Comparison of ENCODE assay signal across 8 cellular contexts in genomic region chr12:42236017-42236416, GRCh38. TPM values are rescaled to one million over a fixed set of nuclear protein-coding genes. Genes with fewer than 3 reads are reported as not detected.
DNase-seq lines count a peak whose midpoint lies in the region; ATAC-seq and TF ChIP-seq lines count a peak whose summit lies in the region.

No MANE protein-coding gene starts in this region.

- ATAC-seq in T-helper 17 cell = no peak

- H3K27ac ChIP-seq in skeletal muscle tissue (ENCODE audit: low read depth, low read length) = peak overlapping the region; percentile 76

- H3K4me3 Mint-ChIP-seq in T-helper 17 cell (peak overlapping the region; percentile 68), glutamatergic neuron (ENCODE audit: unreplicated experiment) (peak overlapping the region; percentile 80)

- in situ Hi-C loops in HAP-1 (cut with MboI; ENCODE audit: low sequenced_read_pairs) = no loop called here

- peaks cover 15% of the 10 kb centered on the region for H3K9me3 Mint-ChIP-seq in glutamatergic neuron (ENCODE audit: unreplicated experiment)

- peak overlapping the region; percentile 9 for H3K4me3 ChIP-seq in GM06990 (replicated peaks; ENCODE audit: low read depth, low read length)
- H3K4me3 ChIP-seq in skeletal muscle tissue (ENCODE audit: low read length in 3 of 3) = peak overlapping the region in 1 of 3 donors; percentile 85
- no peak overlapping the region for H3K4me3 ChIP-seq in HAP-1

- peak overlapping the region in 2 of 3 donors; percentile 57 to 90 for H3K9ac ChIP-seq in skeletal muscle tissue (ENCODE audit: low read depth in 1 of 3, low read length in 3 of 3)

- TF ChIP-seq CTCF in GM06990 (IDR thresholded peaks at IDR 0.05; ENCODE audit: insufficient read depth, low read length, poor library complexity, severe bottlenecking) = no peak
- TF ChIP-seq CTCF in glutamatergic neuron (IDR thresholded peaks at IDR 0.05; ENCODE audit: partially characterized antibody, unreplicated experiment) = no peak

- no peaks in the 10 kb centered on the region for H3K27me3 ChIP-seq in GM06990 (replicated peaks; ENCODE audit: control insufficient read depth, insufficient read depth, low read length)
- no peaks in the 10 kb centered on the region for H3K27me3 ChIP-seq in skeletal muscle tissue (ENCODE audit: control insufficient read depth in 3 of 3, insufficient read depth in 3 of 3, low read length in 3 of 3)
- H3K27me3 ChIP-seq in HAP-1 (ENCODE audit: low read depth) = no peaks in the 10 kb centered on the region

- H3K36me3 Mint-ChIP-seq in T-helper 17 cell (ENCODE audit: low read depth) (peaks cover 2% of the 10 kb centered on the region), glutamatergic neuron (ENCODE audit: unreplicated experiment) (peaks cover 5% of the 10 kb centered on the region)

- DNase-seq in GM06990 (ENCODE audit: extremely low read depth, insufficient read length) (no peak), T-helper 17 cell (no peak), glutamatergic neuron (no peak), NK-92 (lab: John Stamatoyannopoulos, UW; ENCODE audit: unreplicated experiment) (no peak), HAP-1 (ENCODE audit: low spot score in 2 of 2) (no peak), HuH-7 (ENCODE audit: low spot score) (no peak), LoVo (ENCODE audit: low spot score) (no peak)

- peaks cover 8 to 32% (median 19%) of the 10 kb centered on the region in 3 donors for H3K4me1 ChIP-seq in skeletal muscle tissue (ENCODE audit: control insufficient read depth in 3 of 3, insufficient read depth in 3 of 3, low read length in 3 of 3)
- peaks cover 29% of the 10 kb centered on the region for H3K4me1 ChIP-seq in HAP-1

- H3K27me3 Mint-ChIP-seq in T-helper 17 cell = no peaks in the 10 kb centered on the region
- peaks cover 6% of the 10 kb centered on the region for H3K27me3 Mint-ChIP-seq in glutamatergic neuron (ENCODE audit: unreplicated experiment)

- H3K9me3 ChIP-seq in T-helper 17 cell (ENCODE audit: control insufficient read depth, low read length, poor library complexity, severe bottlenecking) (no peaks in the 10 kb centered on the region), skeletal muscle tissue (ENCODE audit: control insufficient read depth in 3 of 3, low read length in 3 of 3) (no peaks in the 10 kb centered on the region), HAP-1 (no peaks in the 10 kb centered on the region)

- H3K4me1 Mint-ChIP-seq in T-helper 17 cell (peaks cover 28% of the 10 kb centered on the region), glutamatergic neuron (ENCODE audit: low read depth, unreplicated experiment) (peaks cover 16% of the 10 kb centered on the region)

- peak overlapping the region; percentile 84 for H3K27ac Mint-ChIP-seq in T-helper 17 cell
- peak overlapping the region; percentile 36 for H3K27ac Mint-ChIP-seq in glutamatergic neuron (ENCODE audit: unreplicated experiment)

- H3K36me3 ChIP-seq in GM06990 (ENCODE audit: control insufficient read depth, insufficient read depth, low read length) = no peaks in the 10 kb centered on the region
- no peaks in the 10 kb centered on the region for H3K36me3 ChIP-seq in skeletal muscle tissue (ENCODE audit: control insufficient read depth in 3 of 3, insufficient read depth in 3 of 3, low read length in 3 of 3)
- no peaks in the 10 kb centered on the region; the same call in 1 of the 2 replicates for H3K36me3 ChIP-seq in HAP-1 (replicated peaks)

RNA-seq across cellular contexts. Expression of gene YAF2, which starts 2.0 kb away (rescaled TPM):
- total RNA-seq in T-helper 17 cell = 10 to 100 TPM; 65.1 to 71.3 TPM
- 52.5 TPM for total RNA-seq in glutamatergic neuron (ENCODE audit: unreplicated experiment)
- total RNA-seq in skeletal muscle tissue = 19.3 TPM
